Comparison of ENCODE assay signal across 23 cellular contexts in genomic region chr3:127156651-127157050, GRCh38. TPM values are rescaled to one million over a fixed set of nuclear protein-coding genes. Genes with fewer than 3 reads are reported as not detected.
"Had no signal": no experiment of that assay in that cellular context is flagged by ENCODE, and none has a peak within 500 bp of the region (broad histone marks: within the 10 kb centered on the region; RNA-seq: fewer than 3 reads in every experiment).

No MANE protein-coding gene starts in this region.

- H3K9me3 ChIP-seq: prostate gland, right atrium auricular region had no signal

- H3K36me3 ChIP-seq: brain microvascular endothelial cell, prostate gland, right atrium auricular region had no signal

- H3K4me3 ChIP-seq: coronary artery, hepatocyte, lung, prostate gland, right atrium auricular region, skin epidermis had no signal

- DNase-seq: activated CD4-positive, alpha-beta memory T cell treated with anti-CD3 and anti-CD28 coated beads, Interleukin-2, amount 10 ng/mL, durations not matched to agents 7 days and 5 days; activated CD4-positive, alpha-beta T cell treated with anti-CD3 and anti-CD28 coated beads for 36 hours; activated CD8-positive, alpha-beta memory T cell treated with anti-CD3 and anti-CD28 coated beads, Interleukin-2, amount 10 ng/mL, durations not matched to agents 7 days and 5 days; activated naive CD4-positive, alpha-beta T cell treated with anti-CD3 and anti-CD28 coated beads, Interleukin-2, amount 10 ng/mL, durations not matched to agents 7 days and 5 days; activated naive CD8-positive, alpha-beta T cell treated with anti-CD3 and anti-CD28 coated beads, Interleukin-2, amount 50 U/mL, for 24 hours; brain microvascular endothelial cell; foreskin keratinocyte; left cardiac atrium; T-helper 2 cell; trophoblast cell had no signal

- H3K4me1 ChIP-seq: foreskin keratinocyte, prostate gland, right atrium auricular region had no signal

- H3K27me3 ChIP-seq: brain microvascular endothelial cell, right atrium auricular region had no signal

- H3K27ac ChIP-seq: brain microvascular endothelial cell, coronary artery, foreskin keratinocyte, hepatocyte, prostate gland, right atrium auricular region, skin epidermis had no signal

- ATAC-seq: activated CD4-positive, alpha-beta T cell treated with anti-CD3 and anti-CD28 coated beads for 36 hours; activated CD8-positive, alpha-beta memory T cell treated with anti-CD3 and anti-CD28 coated beads, Interleukin-2, amount 10 ng/mL, durations not matched to agents 7 days and 5 days; activated naive CD8-positive, alpha-beta T cell treated with anti-CD3 and anti-CD28 coated beads, Interleukin-2, amount 50 U/mL, for 24 hours; foreskin keratinocyte; left cardiac atrium had no signal

RNA-seq across cellular contexts. Expression of gene PRR23E, which starts 36.3 kb away (rescaled TPM):
- total RNA-seq: activated CD4-positive, alpha-beta memory T cell treated with anti-CD3 and anti-CD28 coated beads, Interleukin-2, amount 10 ng/mL, durations not matched to agents 7 days and 5 days; activated CD4-positive, alpha-beta T cell treated with anti-CD3 and anti-CD28 coated beads for 36 hours; activated CD8-positive, alpha-beta memory T cell treated with anti-CD3 and anti-CD28 coated beads, Interleukin-2, amount 10 ng/mL, durations not matched to agents 7 days and 5 days; activated T-helper 2 cell treated with anti-CD3 and anti-CD28 coated beads, Interferon-gamma antibody, Interleukin-2, Interleukin-4, amounts not matched to agents 10 μg/mL and 5 μg/mL and 100 μg/mL, durations not matched to agents 14 hours and 24 hours and 36 hours; aorta; epithelial cell of proximal tubule; fibroblast of lung; foreskin keratinocyte; hepatocyte; left cardiac atrium; lung; mesothelial cell of epicardium; omental fat pad; prostate gland; right atrium auricular region; temporal lobe had no signal
